17 cellular contexts compared by ENCODE assay signal in the genomic region with DNA sequence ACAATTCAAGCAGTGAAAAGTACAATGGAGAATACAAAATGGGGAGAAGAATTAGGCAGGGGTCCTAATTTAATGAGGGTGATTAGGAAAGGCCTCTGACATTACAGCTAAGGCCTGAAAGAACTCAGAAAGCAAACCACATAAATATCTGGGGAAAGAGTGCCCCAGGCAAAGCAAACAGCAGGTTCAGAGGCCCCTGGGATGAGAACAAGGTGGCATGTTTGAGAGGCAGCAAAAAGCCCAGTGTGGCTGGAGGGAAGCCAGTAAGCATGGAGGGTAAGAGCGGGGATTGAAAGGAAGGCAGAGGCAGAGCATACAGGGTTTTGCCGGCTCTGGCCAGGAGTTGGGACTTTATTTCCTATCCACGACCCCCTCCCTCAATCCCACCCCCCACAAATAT.
"Had no signal": no experiment of that assay in that cellular context is flagged by ENCODE, and none has a peak within 500 bp of the region (broad histone marks: within the 10 kb centered on the region; RNA-seq: fewer than 3 reads in every experiment).

No MANE protein-coding gene starts in this region.

- H3K27me3 ChIP-seq: body of pancreas, neutrophil had no signal

- ATAC-seq: activated T-helper 17 cell treated with anti-CD3 and anti-CD28 coated beads, Interleukin-2, amount 50 U/mL, for 72 hours; body of pancreas; naive thymus-derived CD8-positive, alpha-beta T cell; right cardiac atrium had no signal

- H3K4me2 ChIP-seq: smooth muscle cell had no signal

- H3K4me3 ChIP-seq: body of pancreas, coronary artery, smooth muscle cell had no signal

- H3K27ac ChIP-seq: body of pancreas, coronary artery, neutrophil had no signal

- H3K36me3 ChIP-seq: neutrophil had no signal

- DNase-seq: activated B cell treated with CpG ODN at 0.5 μM for 24 hours; activated CD4-positive, alpha-beta T cell treated with anti-CD3 and anti-CD28 coated beads, Interleukin-2, amount 10 ng/mL, durations not matched to agents 7 days and 5 days; activated CD8-positive, alpha-beta memory T cell treated with anti-CD3 and anti-CD28 coated beads for 24 hours; activated naive CD4-positive, alpha-beta T cell treated with anti-CD3 and anti-CD28 coated beads, Interleukin-2, amount 50 U/mL, for 16 hours; body of pancreas; central memory CD4-positive, alpha-beta T cell; effector CD4-positive, alpha-beta T cell; foreskin melanocyte; head of caudate nucleus; mammary epithelial cell; naive thymus-derived CD8-positive, alpha-beta T cell; right cardiac atrium; trophoblast cell had no signal

- H3K9me3 ChIP-seq: body of pancreas, neutrophil had no signal

- H3K4me1 ChIP-seq: body of pancreas had no signal
